In the genomic region with DNA sequence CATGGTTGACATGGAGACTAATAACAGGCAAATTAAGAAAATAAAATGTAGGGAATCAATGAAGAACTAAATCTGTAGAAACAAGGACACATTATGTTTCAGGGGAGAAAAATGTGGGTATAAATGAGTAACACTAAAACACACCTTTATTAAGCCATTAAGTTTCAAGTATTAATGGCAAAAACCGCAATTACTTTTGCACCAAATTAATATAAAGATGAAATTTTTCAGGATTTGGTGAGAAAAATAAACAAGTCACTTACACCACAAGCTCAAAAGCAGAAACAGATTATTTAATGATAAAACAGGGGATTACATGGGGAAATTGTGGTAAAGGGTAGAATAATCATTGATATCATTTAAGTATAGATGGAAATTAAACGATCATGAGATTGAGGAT, we compare ENCODE assay signal across 35 cellular contexts.
"Had no signal": no experiment of that assay in that cellular context is flagged by ENCODE, and none has a peak within 500 bp of the region (broad histone marks: within the 10 kb centered on the region; RNA-seq: fewer than 3 reads in every experiment).

No MANE protein-coding gene starts in this region.

- H3K27me3 ChIP-seq: MG63 had no signal

- DNase-seq: MG63, MM.1S, MV-4-11, NCI-H1048, NCI-H1092, NCI-H1092 treated with DMSO at 0.1 percent for 48 hours, NCI-H1105, NCI-H1105 treated with DMSO at 0.1 percent for 48 hours, NCI-H1417, NCI-H1417 treated with DMSO at 0.1 percent for 48 hours, NCI-H1436, NCI-H1436 treated with DMSO at 0.1 percent for 48 hours, NCI-H146, NCI-H1694, NCI-H1694 treated with DMSO at 0.1 percent for 48 hours, NCI-H187, NCI-H187 treated with DMSO at 0.1 percent for 48 hours, NCI-H1930, NCI-H2029, NCI-H2029 treated with DMSO at 0.1 percent for 48 hours, NCI-H2081, NCI-H2081 treated with DMSO at 0.1 percent for 48 hours, NCI-H2107, NCI-H2171, NCI-H2171 treated with DMSO at 0.1 percent for 48 hours, NCI-H2227 treated with DMSO at 0.1 percent for 48 hours, NCI-H226, NCI-H345, NCI-H446, NCI-H446 treated with DMSO at 0.1 percent for 48 hours, NCI-H510A, NCI-H510A treated with DMSO at 0.1 percent for 48 hours, NCI-H524, NCI-H524 treated with DMSO at 0.1 percent for 48 hours, NCI-H526 had no signal

- H3K9me3 ChIP-seq: MG63 had no signal

- H3K4me3 ChIP-seq: MG63 had no signal

- H3K36me3 ChIP-seq: MG63 had no signal
